Comparison of ENCODE assay signal across 8 cellular contexts in genomic region chr3:180989291-180990163, GRCh38. TPM values are rescaled to one million over a fixed set of nuclear protein-coding genes. Genes with fewer than 3 reads are reported as not detected.
A peak's percentile ranks its signal among the peaks of the same experiment; 100 is the strongest.
DNase-seq lines count a peak whose midpoint lies in the region; ATAC-seq, FAIRE-seq and TF ChIP-seq lines count a peak whose summit lies in the region.

TSS of gene DNAJC19 (minus strand) at chr3:180989736. CDS start at chr3:180989602, 134 bp downstream.

- peak; percentile 86 for FAIRE-seq in urothelium cell line (lab: Jason Lieb, UNC)

- H3K9me3 ChIP-seq in right atrium auricular region = no peaks in the 10 kb centered on the region
- no peaks in the 10 kb centered on the region for H3K9me3 ChIP-seq in psoas muscle

- peak; percentile 90 for ATAC-seq in GM18499 (IDR thresholded peaks at IDR 0.05; ENCODE audit: insufficient read depth, unreplicated experiment)
- ATAC-seq in HG02943 (IDR thresholded peaks at IDR 0.05; ENCODE audit: low read depth, unreplicated experiment) = peak; percentile 97
- peak; percentile 91 to 97 (median 96) for ATAC-seq in psoas muscle

- H3K36me3 ChIP-seq in right atrium auricular region (peaks cover 20% of the 10 kb centered on the region), psoas muscle (ENCODE audit: insufficient read depth in 1 of 2, low read depth in 1 of 2) (peaks cover 0 to 35% of the 10 kb centered on the region in 2 donors)

- H3K4me3 ChIP-seq in right atrium auricular region (peak within 1 kb of the TSS; percentile 88 to 90), psoas muscle (peak within 1 kb of the TSS; percentile 84)

- H3K27me3 ChIP-seq in right atrium auricular region = no peaks in the 10 kb centered on the region
- no peaks in the 10 kb centered on the region for H3K27me3 ChIP-seq in psoas muscle (ENCODE audit: insufficient read depth in 3 of 3, low read length in 2 of 3)

- DNase-seq in NCI-H187 treated with DMSO at 0.1 percent for 48 hours (lab: John Stamatoyannopoulos, UW) = peak; percentile 95
- peak; percentile 62 to 96 (median 90) for DNase-seq in anterior cingulate cortex (lab: John Stamatoyannopoulos, UW)
- peak; percentile 91 for DNase-seq in right atrium auricular region (ENCODE audit: low spot score)
- peak; percentile 90 to 95 for DNase-seq in psoas muscle
- peak; percentile 93 for DNase-seq in urothelium cell line (ENCODE audit: low spot score)

- H3K27ac ChIP-seq in right atrium auricular region (peak within 1 kb of the TSS; percentile 89 to 91), psoas muscle (peak within 1 kb of the TSS; percentile 89)

- intact Hi-C loops in T-helper 2 cell treated with Interferon-gamma antibody and Interleukin-4, amounts not matched to agents 100 ng/mL and 5 ng/mL, for 36 hours (cut with micrococcal nuclease) = loop anchor here (1.0 to 10.0 kb wide), 7 partner anchors 23 to 1643 kb away; partner anchors contain the start of genes FXR1, MRPL47, NDUFB5 and TTC14
- intact Hi-C loops in psoas muscle (cut with DNase I) = loop anchor here (2.0 to 5.0 kb wide), 3 partner anchors 77 to 187 kb away; partner anchors contain the start of gene FXR1 (in 2 of the 2)

- no peak for TF ChIP-seq CTCF in right atrium auricular region (IDR thresholded peaks at IDR 0.05)
- no peak for TF ChIP-seq CTCF in psoas muscle (IDR thresholded peaks at IDR 0.05)

- H3K4me1 ChIP-seq in right atrium auricular region = peaks cover 0 to 17% of the 10 kb centered on the region in 2 donors
- H3K4me1 ChIP-seq in psoas muscle = peaks cover 13% of the 10 kb centered on the region

- WGBS in psoas muscle, 3 donors = 0% methylated on average over 43 of the region's 43 CpGs

RNA-seq across cellular contexts. Expression of gene DNAJC19, which starts in this region (rescaled TPM):
- total RNA-seq in T-helper 2 cell treated with Interferon-gamma antibody and Interleukin-4, amounts not matched to agents 100 ng/mL and 5 ng/mL, for 36 hours = 39.3 and 45.0 TPM in 2 replicates
- total RNA-seq in right atrium auricular region (10 to 100 TPM; 42.7 to 58.9 TPM), psoas muscle (10 to 100 TPM; 61.1 to 90.3 (median 76.4) TPM)
- 10 to 100 TPM; 37.3 to 77.7 (median 56.3) TPM for polyA plus RNA-seq in psoas muscle

Comparison
In these comparisons a context has a peak if more than half of its experiments do, and no peak if none do; other contexts are left out.
1. Peak in every context shown above with its lines: DNase-seq, ATAC-seq, H3K4me3 ChIP-seq and H3K27ac ChIP-seq.